8 cellular contexts compared by ENCODE assay signal in the genomic region with DNA sequence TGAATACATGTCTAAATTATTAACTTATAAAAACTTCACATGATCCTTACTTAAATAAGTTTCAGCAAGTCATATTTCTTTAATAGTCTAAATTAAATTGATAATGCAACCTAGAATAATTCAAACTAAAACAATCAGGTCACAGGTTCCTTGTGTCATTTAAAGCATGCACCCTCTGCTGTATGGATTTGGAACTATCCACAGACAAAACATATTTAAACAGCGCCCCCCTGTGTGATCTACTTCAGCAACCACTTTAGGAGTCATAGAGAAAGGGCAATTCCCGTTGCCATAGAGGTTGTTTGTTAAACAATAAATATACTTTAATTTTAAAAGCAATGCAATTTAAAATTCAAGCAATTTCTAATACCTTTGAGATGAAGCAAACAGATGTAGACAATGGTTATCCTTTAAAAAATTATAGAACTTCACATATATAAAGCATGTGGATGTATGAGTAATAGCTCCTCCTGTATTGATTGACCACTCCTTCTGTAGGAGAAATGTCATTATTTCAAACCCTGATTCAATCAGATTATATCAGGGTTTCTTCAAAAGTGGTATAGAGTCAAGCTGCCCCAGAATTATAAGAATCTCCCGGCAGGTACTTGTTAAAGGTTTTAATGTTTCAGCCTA.
DNase-seq lines count a peak whose midpoint lies in the region; ATAC-seq and FAIRE-seq lines count a peak whose summit lies in the region.

No MANE protein-coding gene starts in this region.

- no peak overlapping the region for H3K4me3 Mint-ChIP-seq in activated T-cell treated with anti-CD3 and anti-CD28 coated beads, Interleukin-2, amount 50 U/mL, for 24 hours

- ATAC-seq in GM19452 (IDR thresholded peaks at IDR 0.05; ENCODE audit: unreplicated experiment) (peak; percentile 90), HG03354 (IDR thresholded peaks at IDR 0.05; ENCODE audit: poor library complexity, severe bottlenecking, unreplicated experiment) (peak; percentile 100)

- peak; percentile 96 for FAIRE-seq in islet of Langerhans (lab: Jason Lieb, UNC)

- no peaks in the 10 kb centered on the region for H3K9me3 Mint-ChIP-seq in activated T-cell treated with anti-CD3 and anti-CD28 coated beads, Interleukin-2, amount 50 U/mL, for 24 hours

- no peaks in the 10 kb centered on the region for H3K4me1 Mint-ChIP-seq in activated T-cell treated with anti-CD3 and anti-CD28 coated beads, Interleukin-2, amount 50 U/mL, for 24 hours (ENCODE audit: low read depth)

- no peaks in the 10 kb centered on the region for H3K27me3 Mint-ChIP-seq in activated T-cell treated with anti-CD3 and anti-CD28 coated beads, Interleukin-2, amount 50 U/mL, for 24 hours

- no peak overlapping the region for H3K27ac Mint-ChIP-seq in activated T-cell treated with anti-CD3 and anti-CD28 coated beads, Interleukin-2, amount 50 U/mL, for 24 hours

- DNase-seq in DMS 273 (lab: John Stamatoyannopoulos, UW; ENCODE audit: unreplicated experiment) (peak; percentile 91), NCI-H446 (lab: John Stamatoyannopoulos, UW) (peak; percentile 70 to 84), astrocyte of the hippocampus (ENCODE audit: low read depth, low spot score) (peak; percentile 71), midbrain (lab: John Stamatoyannopoulos, UW) (no peak)
- DNase-seq in activated T-cell treated with anti-CD3 and anti-CD28 coated beads, Interleukin-2, amount 50 U/mL, for 24 hours = no peak

- no peaks in the 10 kb centered on the region for H3K36me3 Mint-ChIP-seq in activated T-cell treated with anti-CD3 and anti-CD28 coated beads, Interleukin-2, amount 50 U/mL, for 24 hours (ENCODE audit: low read depth)

Comparison
In these comparisons a context has a peak if more than half of its experiments do, and no peak if none do; other contexts are left out.
1. DNase-seq: peak in DMS 273 (single experiment), NCI-H446 (2 of 2) and astrocyte of the hippocampus (single experiment); none in midbrain (single experiment) and activated T-cell treated with anti-CD3 and anti-CD28 coated beads, Interleukin-2, amount 50 U/mL, for 24 hours (single experiment).